9 cellular contexts compared by ENCODE assay signal in genomic region chr1:109890115-109890953, GRCh38. TPM values are rescaled to one million over a fixed set of nuclear protein-coding genes. Genes with fewer than 3 reads are reported as not detected.
A peak's percentile ranks its signal among the peaks of the same experiment; 100 is the strongest.
DNase-seq lines count a peak whose midpoint lies in the region; ATAC-seq and TF ChIP-seq lines count a peak whose summit lies in the region.
"Had no signal": no experiment of that assay in that cellular context is flagged by ENCODE, and none has a peak within 500 bp of the region (broad histone marks: within the 10 kb centered on the region; RNA-seq: fewer than 3 reads in every experiment).

No MANE protein-coding gene starts in this region.

- H3K9me3 Mint-ChIP-seq in activated CD4-positive, alpha-beta T cell treated with anti-CD3 and anti-CD28 coated beads, Interleukin-2, amount 10 ng/mL, durations not matched to agents 24 days and 14 days: no peaks in the 10 kb centered on the region
- H3K9me3 Mint-ChIP-seq in effector memory CD8-positive, alpha-beta T cell: no peaks in the 10 kb centered on the region

- ATAC-seq in GM21529 (IDR thresholded peaks at IDR 0.05; ENCODE audit: unreplicated experiment): peak; percentile 41
- no peak for ATAC-seq in effector memory CD8-positive, alpha-beta T cell (replicated peaks)

- intact Hi-C loops in activated CD4-positive, alpha-beta T cell treated with anti-CD3 and anti-CD28 coated beads, Interleukin-2, amount 10 ng/mL, durations not matched to agents 24 days and 14 days (cut with micrococcal nuclease): loop anchor here (1.0 to 10.0 kb wide), 6 partner anchors 16 to 444 kb away; partner anchors contain the start of genes CSF1 and RBM15
- intact Hi-C loops in head of caudate nucleus (cut with DNase I) (no loop called here), breast epithelium (cut with DNase I; ENCODE audit: low total_unique reads) (no loop called here)

- TF ChIP-seq POLR2A in breast epithelium (IDR thresholded peaks at IDR 0.05): no peak

- no peak for TF ChIP-seq CTCF in breast epithelium (IDR thresholded peaks at IDR 0.05)

- H3K27me3 Mint-ChIP-seq in activated CD4-positive, alpha-beta T cell treated with anti-CD3 and anti-CD28 coated beads, Interleukin-2, amount 10 ng/mL, durations not matched to agents 24 days and 14 days: no peaks in the 10 kb centered on the region
- H3K27me3 Mint-ChIP-seq in effector memory CD8-positive, alpha-beta T cell: peaks cover 0 to 5% of the 10 kb centered on the region in 2 donors

- H3K9me3 ChIP-seq in breast epithelium: no peaks in the 10 kb centered on the region

- H3K27ac ChIP-seq in breast epithelium: no peak overlapping the region
- H3K27ac ChIP-seq: KMS-11 had no signal

- no peaks in the 10 kb centered on the region for H3K36me3 Mint-ChIP-seq in activated CD4-positive, alpha-beta T cell treated with anti-CD3 and anti-CD28 coated beads, Interleukin-2, amount 10 ng/mL, durations not matched to agents 24 days and 14 days (ENCODE audit: low read depth)
- H3K36me3 Mint-ChIP-seq in effector memory CD8-positive, alpha-beta T cell (ENCODE audit: insufficient read depth): no peaks in the 10 kb centered on the region

- H3K4me1 ChIP-seq in breast epithelium: peaks cover 0 to 9% of the 10 kb centered on the region in 2 donors

- H3K27ac Mint-ChIP-seq in activated CD4-positive, alpha-beta T cell treated with anti-CD3 and anti-CD28 coated beads, Interleukin-2, amount 10 ng/mL, durations not matched to agents 24 days and 14 days: peak overlapping the region; percentile 90
- peak overlapping the region in 1 of 2 donors; percentile 42 for H3K27ac Mint-ChIP-seq in effector memory CD8-positive, alpha-beta T cell

- no peak for DNase-seq in activated CD4-positive, alpha-beta T cell treated with anti-CD3 and anti-CD28 coated beads, Interleukin-2, amount 10 ng/mL, durations not matched to agents 24 days and 14 days
- DNase-seq in head of caudate nucleus (peak in 28 of 42 donors; percentile 29 to 83 (median 54)), NCI-H1436 (lab: John Stamatoyannopoulos, UW) (no peak), breast epithelium (ENCODE audit: low spot score in 2 of 2) (no peak)
- peak; percentile 26 for DNase-seq in stimulated activated CD8-positive, alpha-beta memory T cell treated with anti-CD3 and anti-CD28 coated beads, Interleukin-12 subunit alpha, Interleukin-12 subunit beta, amount 100 ng/mL, for 4 hours (ENCODE audit: low read depth)
- no peak for DNase-seq in effector memory CD8-positive, alpha-beta T cell
- DNase-seq: kidney had no signal

- peak overlapping the region; percentile 18 for H3K4me3 Mint-ChIP-seq in activated CD4-positive, alpha-beta T cell treated with anti-CD3 and anti-CD28 coated beads, Interleukin-2, amount 10 ng/mL, durations not matched to agents 24 days and 14 days
- H3K4me3 Mint-ChIP-seq in effector memory CD8-positive, alpha-beta T cell: no peak overlapping the region

- peaks cover 36% of the 10 kb centered on the region for H3K4me1 Mint-ChIP-seq in activated CD4-positive, alpha-beta T cell treated with anti-CD3 and anti-CD28 coated beads, Interleukin-2, amount 10 ng/mL, durations not matched to agents 24 days and 14 days
- H3K4me1 Mint-ChIP-seq in effector memory CD8-positive, alpha-beta T cell (ENCODE audit: low read depth in 2 of 2): peaks cover 0 to 5% of the 10 kb centered on the region in 2 donors

- no peak overlapping the region for H3K4me3 ChIP-seq in breast epithelium

- H3K27me3 ChIP-seq in breast epithelium: no peaks in the 10 kb centered on the region

- no peaks in the 10 kb centered on the region for H3K36me3 ChIP-seq in breast epithelium

RNA-seq across cellular contexts. Expression of gene CSF1, which starts 20.3 kb away (rescaled TPM):
- 190 and 193 TPM in 2 replicates for total RNA-seq in activated CD4-positive, alpha-beta T cell treated with anti-CD3 and anti-CD28 coated beads, Interleukin-2, amount 10 ng/mL, durations not matched to agents 24 days and 14 days
- 10 to 100 TPM; 28.2 to 54.7 (median 54.4) TPM for total RNA-seq in breast epithelium

Comparison
In these comparisons a context has a peak if more than half of its experiments do, and no peak if none do; other contexts are left out.
1. DNase-seq: peak in head of caudate nucleus (28 of 42) and stimulated activated CD8-positive, alpha-beta memory T cell treated with anti-CD3 and anti-CD28 coated beads, Interleukin-12 subunit alpha, Interleukin-12 subunit beta, amount 100 ng/mL, for 4 hours (single experiment); none in activated CD4-positive, alpha-beta T cell treated with anti-CD3 and anti-CD28 coated beads, Interleukin-2, amount 10 ng/mL, durations not matched to agents 24 days and 14 days (single experiment), NCI-H1436 (single experiment), effector memory CD8-positive, alpha-beta T cell (0 of 3) and breast epithelium (0 of 2).